8 cellular contexts compared by ENCODE assay signal in the genomic region with DNA sequence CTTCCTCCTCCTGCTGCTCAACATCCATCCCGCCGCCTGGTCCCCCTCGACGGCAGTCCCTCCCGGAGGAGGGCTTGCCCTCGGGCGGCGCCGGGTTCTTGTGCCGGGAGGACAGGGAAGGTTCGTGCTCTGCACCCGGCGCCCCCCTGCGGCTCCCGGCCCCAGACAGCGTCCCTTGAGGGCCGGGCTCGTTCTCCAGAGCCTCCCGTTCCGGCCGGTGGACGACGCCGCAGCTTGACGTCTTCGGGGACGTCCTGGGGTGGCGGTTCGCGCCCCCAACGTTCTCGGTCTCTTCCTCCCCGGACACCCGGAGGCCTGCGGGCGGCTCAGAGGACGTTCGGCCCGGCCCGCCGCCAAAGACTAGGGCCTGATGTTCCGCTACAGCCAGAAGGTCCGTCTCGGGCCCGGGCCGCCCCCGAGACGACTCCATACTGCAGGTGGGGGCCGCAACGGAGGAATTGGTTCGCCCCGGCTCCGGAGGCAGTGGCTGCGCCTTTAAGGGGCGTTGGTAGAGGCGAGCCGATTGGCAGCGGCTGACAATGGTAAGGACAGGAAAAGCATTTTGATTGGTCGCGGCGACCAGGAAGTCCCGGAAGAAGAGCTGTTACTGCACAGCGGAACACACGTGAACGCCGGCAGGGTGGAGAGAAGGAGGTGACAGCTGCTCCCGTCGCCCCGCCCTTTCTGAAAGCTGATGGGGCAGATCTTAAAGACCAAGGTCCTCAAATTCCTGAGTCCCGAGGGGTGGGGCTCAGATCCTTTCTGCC. TPM values are rescaled to one million over a fixed set of nuclear protein-coding genes. Genes with fewer than 3 reads are reported as not detected.
A peak's percentile ranks its signal among the peaks of the same experiment; 100 is the strongest.
DNase-seq lines count a peak whose midpoint lies in the region; ATAC-seq and TF ChIP-seq lines count a peak whose summit lies in the region.

TSS of gene BORCS6 (minus strand) at position 470 of the 767 bp plus-strand sequence. CDS start at position 430, 40 bp downstream.

- H3K27ac ChIP-seq in ACC112 (ENCODE audit: low read depth, low read length) (peak within 1 kb of the TSS; percentile 64), VCaP (peak within 1 kb of the TSS; percentile 72), mammary epithelial cell (ENCODE audit: insufficient read depth, low read depth, low read length) (peak within 1 kb of the TSS; percentile 52)

- intact Hi-C loops in mammary epithelial cell (cut with micrococcal nuclease), result no loop called here

- peak within 1 kb of the TSS; percentile 47 for H3K9ac ChIP-seq in mammary epithelial cell (ENCODE audit: insufficient read depth, low read length)

- peak within 1 kb of the TSS; percentile 94 for H3K4me2 ChIP-seq in mammary epithelial cell (ENCODE audit: insufficient read depth, low read depth, low read length)

- H3K27me3 ChIP-seq in ACC112 (ENCODE audit: insufficient read depth, low read length), result no peaks in the 10 kb centered on the region
- H3K27me3 ChIP-seq in mammary epithelial cell (ENCODE audit: insufficient read depth, low read length), result no peaks in the 10 kb centered on the region

- peak; percentile 77 for DNase-seq in NCI-H2196 treated with DMSO at 0.1 percent for 48 hours (lab: John Stamatoyannopoulos, UW; ENCODE audit: unreplicated experiment)
- peak; percentile 97 for DNase-seq in mammary epithelial cell
- DNase-seq in iPS-NIHi7 (ENCODE audit: extremely low spot score), result peak; percentile 89
- DNase-seq in smooth muscle cell of the brain vasculature (ENCODE audit: low read depth, low spot score), result peak; percentile 90

- peak within 1 kb of the TSS; percentile 78 for H3K4me3 ChIP-seq in ACC112 (ENCODE audit: low read depth, low read length)
- H3K4me3 ChIP-seq in mammary epithelial cell (replicated peaks in 1 of 3; ENCODE audit: insufficient read depth in 1 of 3, low read depth in 2 of 3, low read length in 3 of 3), result peak within 1 kb of the TSS; percentile 62 to 85 (median 80)

- dilution Hi-C loops in mammary epithelial cell (cut with HindIII; ENCODE audit: low sequenced_read_pairs), result loop anchor here (5.0 kb wide), 3 partner anchors 47 to 112 kb away; partner anchors contain the start of gene HES7

- BruUV-seq in mammary epithelial cell (replicated peaks; lab: Mats Ljungman, UMichigan), result no TSS peak

- no peak for TF ChIP-seq CTCF in VCaP (conservative IDR thresholded peaks at IDR 0.05)
- TF ChIP-seq CTCF in mammary epithelial cell (conservative IDR thresholded peaks at IDR 0.05 in 1 of 2, IDR thresholded peaks at IDR 0.05 in 1 of 2; ENCODE audit: extremely low read depth in 1 of 2, insufficient read depth in 1 of 2, low read depth in 1 of 2, low read length in 2 of 2), result peak in 1 of 2 donors; percentile 9

- in situ Hi-C loops in mammary epithelial cell (cut with MboI; ENCODE audit: low sequenced_read_pairs in 2 of 2), result loop anchor here in 1 of 2 donors (5.0 to 10.0 kb wide), 3 partner anchors 32 to 68 kb away; partner anchors contain the start of genes CTC1, HES7 and PFAS

- no peaks in the 10 kb centered on the region for H3K9me3 ChIP-seq in mammary epithelial cell (replicated peaks; ENCODE audit: insufficient read depth, low read length)

- H3K36me3 ChIP-seq in ACC112 (ENCODE audit: insufficient read depth, low read length) (no peaks in the 10 kb centered on the region), mammary epithelial cell (ENCODE audit: insufficient read depth, low read length) (no peaks in the 10 kb centered on the region)

- H2AFZ ChIP-seq in ACC112 (ENCODE audit: low read length, unreplicated experiment) (peak within 1 kb of the TSS; percentile 57), mammary epithelial cell (ENCODE audit: low read depth, low read length) (peak within 1 kb of the TSS; percentile 91)

- H4K20me1 ChIP-seq in mammary epithelial cell (ENCODE audit: insufficient read depth, low read length), result no peaks in the 10 kb centered on the region

- CTCF ChIA-PET in mammary epithelial cell (lab: Charles Lee; ENCODE audit: low non-redundant PET), result interaction anchor here (0.6 kb wide), 1 partner anchor 12 kb away, joined by 3 read pairs; no protein-coding TSS in a partner anchor

- H3K4me1 ChIP-seq in ACC112 (ENCODE audit: control insufficient read depth, insufficient read depth, low read length, unreplicated experiment) (peaks cover 20% of the 10 kb centered on the region), mammary epithelial cell (ENCODE audit: insufficient read depth, low read length) (peaks cover 31% of the 10 kb centered on the region)

- 1% methylated on average over 36 of the region's 70 CpGs for WGBS in mammary epithelial cell (ENCODE audit: low coverage, missing lambda C conversion rate)

- ATAC-seq in GM18868 (IDR thresholded peaks at IDR 0.05; ENCODE audit: unreplicated experiment), result peak; percentile 56
- ATAC-seq in HG03135 (IDR thresholded peaks at IDR 0.05; ENCODE audit: unreplicated experiment), result peak; percentile 47

- peaks cover 9% of the 10 kb centered on the region for H3K79me2 ChIP-seq in ACC112 (ENCODE audit: control insufficient read depth, insufficient read depth, low read length, unreplicated experiment)
- H3K79me2 ChIP-seq in mammary epithelial cell (ENCODE audit: insufficient read depth, low read length), result peaks cover 17% of the 10 kb centered on the region

RNA-seq across cellular contexts. Expression of gene BORCS6, which starts in this region (rescaled TPM):
- 1 to 10 TPM; 4.9 to 8.8 TPM for total RNA-seq in mammary epithelial cell
- 6.5 TPM for polyA plus RNA-seq in mammary epithelial cell
- 3.9 TPM for polyA minus RNA-seq in mammary epithelial cell

Comparison
In these comparisons a context has a peak if more than half of its experiments do, and no peak if none do; other contexts are left out.
1. Peak in every context shown above with its lines: DNase-seq, ATAC-seq, H3K4me3 ChIP-seq and H3K27ac ChIP-seq.